In the genomic region with DNA sequence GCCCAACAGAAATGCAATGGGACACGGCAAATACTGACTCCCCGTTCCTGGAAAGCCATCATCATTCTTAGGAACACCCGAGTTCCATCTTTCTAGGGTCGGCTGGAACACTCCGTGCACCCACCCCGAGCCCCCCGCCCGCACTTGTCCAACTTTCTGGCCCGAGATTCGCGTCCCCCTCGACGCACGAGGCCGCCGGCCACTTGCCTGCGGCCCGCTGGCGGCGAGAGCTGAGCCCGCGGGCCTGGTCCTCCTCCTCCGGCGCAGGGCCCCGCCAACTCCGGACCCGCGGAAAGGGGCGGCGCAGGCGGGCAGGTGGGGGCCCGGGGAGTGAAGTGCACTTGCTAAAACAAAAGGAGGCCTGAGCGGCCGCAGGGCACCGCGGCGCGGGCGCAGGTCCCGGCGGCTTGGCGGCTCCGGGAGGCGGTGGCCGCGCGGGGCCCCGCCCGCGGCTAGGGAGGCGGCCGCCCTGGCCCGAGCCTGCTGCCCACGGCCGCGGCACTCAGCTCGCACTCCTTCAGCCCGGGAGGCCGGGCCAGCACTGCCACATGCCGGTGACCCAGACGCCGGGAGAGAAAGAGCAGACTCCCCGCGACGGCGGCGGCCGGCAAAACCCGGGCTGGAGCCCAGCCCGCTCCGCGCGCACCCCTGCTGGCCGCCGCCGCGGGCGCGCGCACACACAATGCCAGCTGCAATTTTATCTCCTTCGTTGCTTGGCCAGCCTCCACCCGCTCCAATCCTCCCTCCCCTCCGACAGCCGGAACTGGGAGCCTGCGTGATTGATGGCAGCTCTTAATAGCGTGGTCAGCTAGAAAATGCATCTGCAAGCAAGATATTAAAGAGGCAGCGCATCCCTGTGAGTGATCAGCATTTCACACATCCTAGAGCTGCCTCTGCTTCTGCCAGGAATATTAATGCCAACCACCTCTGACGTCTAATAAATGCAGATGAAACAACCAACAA, we compare ENCODE assay signal across 8 cellular contexts.
DNase-seq lines count a peak whose midpoint lies in the region; ATAC-seq and TF ChIP-seq lines count a peak whose summit lies in the region.

No MANE protein-coding gene starts in this region.

- H3K27ac ChIP-seq in ascending aorta (peak overlapping the region; percentile 76 to 93), right cardiac atrium (ENCODE audit: low read length) (peak overlapping the region; percentile 92)

- H3K36me3 Mint-ChIP-seq in T-cell, result no peaks in the 10 kb centered on the region

- H3K9me3 ChIP-seq in ascending aorta (no peaks in the 10 kb centered on the region), right cardiac atrium (ENCODE audit: control insufficient read depth, low read length) (no peaks in the 10 kb centered on the region)

- no peaks in the 10 kb centered on the region for H3K27me3 ChIP-seq in ascending aorta
- no peaks in the 10 kb centered on the region for H3K27me3 ChIP-seq in right cardiac atrium (ENCODE audit: control insufficient read depth, insufficient read depth)

- peaks cover 28 to 37% (median 31%) of the 10 kb centered on the region in 3 donors for H3K4me1 Mint-ChIP-seq in T-cell

- intact Hi-C loops in ascending aorta (cut with DNase I) (loop anchor here (1.0 to 2.0 kb wide), 2 partner anchors 43 to 280 kb away; no protein-coding TSS in a partner anchor), right cardiac atrium (cut with DNase I) (no loop called here), posterior vena cava (cut with DNase I) (no loop called here)

- CTCF ChIA-PET in T-cell (lab: Charles Lee), result interaction anchor here in 1 of 2 donors (0.6 kb wide), 1 partner anchor 177 kb away, joined by 4 read pairs; no protein-coding TSS in a partner anchor

- peak overlapping the region; percentile 72 to 85 (median 85) for H3K4me3 Mint-ChIP-seq in T-cell

- TF ChIP-seq CTCF in GM12873 (IDR thresholded peaks at IDR 0.05; ENCODE audit: insufficient read depth, low read depth, low read length, missing control alignments), result peak; percentile 17
- peak in 1 of 3 experiments; percentile 39 for TF ChIP-seq CTCF in ascending aorta (IDR thresholded peaks at IDR 0.05)

- H3K4me1 ChIP-seq in ascending aorta, result peaks cover 0 to 9% of the 10 kb centered on the region in 2 donors
- peaks cover 2% of the 10 kb centered on the region for H3K4me1 ChIP-seq in right cardiac atrium (ENCODE audit: control insufficient read depth, insufficient read depth, low read length)

- DNase-seq in NCI-H1417 treated with DMSO at 0.1 percent for 48 hours (lab: John Stamatoyannopoulos, UW) (peak; percentile 89), T-cell (peak in 32 of 34 experiments; percentile 1 to 63 (median 31)), ascending aorta (ENCODE audit: low spot score in 2 of 2) (peak; percentile 57 to 92), right cardiac atrium (peak; percentile 92 to 97 (median 96)), posterior vena cava (ENCODE audit: low spot score) (peak; percentile 95)

- WGBS in right cardiac atrium, result under 1% methylated on average over 88 of the region's 88 CpGs

- H3K27me3 Mint-ChIP-seq in T-cell, result peaks cover 40% of the 10 kb centered on the region in 2 donors

- POLR2A ChIA-PET in T-cell (lab: Charles Lee), result interaction anchor here (0.6 to 0.7 kb wide), 3 partner anchors 21 to 439 kb away, joined by 3 to 10 read pairs (median 5); no protein-coding TSS in a partner anchor

- peak overlapping the region in 1 of 2 donors; percentile 37 for H3K27ac Mint-ChIP-seq in T-cell

- ATAC-seq in HG02678 (IDR thresholded peaks at IDR 0.05; ENCODE audit: unreplicated experiment), result peak; percentile 73
- peak in 3 of 4 experiments; percentile 38 to 51 (median 50) for ATAC-seq in T-cell (replicated peaks in 1 of 4)
- ATAC-seq in right cardiac atrium, result peak; percentile 96 to 97
- no peak for ATAC-seq in HG03378 (IDR thresholded peaks at IDR 0.05; ENCODE audit: unreplicated experiment)

- H3K4me3 ChIP-seq in ascending aorta, result peak overlapping the region; percentile 65 to 95
- peak overlapping the region; percentile 92 for H3K4me3 ChIP-seq in right cardiac atrium (ENCODE audit: low read length)

- no peaks in the 10 kb centered on the region for H3K36me3 ChIP-seq in ascending aorta

- no peaks in the 10 kb centered on the region for H3K9me3 Mint-ChIP-seq in T-cell

Comparison
In these comparisons a context has a peak if more than half of its experiments do, and no peak if none do; other contexts are left out.
1. DNase-seq: peak in every context shown above with its lines; median percentile 96 in right cardiac atrium; 95 in posterior vena cava; 89 in NCI-H1417 treated with DMSO at 0.1 percent for 48 hours; 74 in ascending aorta; 31 in T-cell.